ENCODE assay signal across 8 cellular contexts in the genomic region with DNA sequence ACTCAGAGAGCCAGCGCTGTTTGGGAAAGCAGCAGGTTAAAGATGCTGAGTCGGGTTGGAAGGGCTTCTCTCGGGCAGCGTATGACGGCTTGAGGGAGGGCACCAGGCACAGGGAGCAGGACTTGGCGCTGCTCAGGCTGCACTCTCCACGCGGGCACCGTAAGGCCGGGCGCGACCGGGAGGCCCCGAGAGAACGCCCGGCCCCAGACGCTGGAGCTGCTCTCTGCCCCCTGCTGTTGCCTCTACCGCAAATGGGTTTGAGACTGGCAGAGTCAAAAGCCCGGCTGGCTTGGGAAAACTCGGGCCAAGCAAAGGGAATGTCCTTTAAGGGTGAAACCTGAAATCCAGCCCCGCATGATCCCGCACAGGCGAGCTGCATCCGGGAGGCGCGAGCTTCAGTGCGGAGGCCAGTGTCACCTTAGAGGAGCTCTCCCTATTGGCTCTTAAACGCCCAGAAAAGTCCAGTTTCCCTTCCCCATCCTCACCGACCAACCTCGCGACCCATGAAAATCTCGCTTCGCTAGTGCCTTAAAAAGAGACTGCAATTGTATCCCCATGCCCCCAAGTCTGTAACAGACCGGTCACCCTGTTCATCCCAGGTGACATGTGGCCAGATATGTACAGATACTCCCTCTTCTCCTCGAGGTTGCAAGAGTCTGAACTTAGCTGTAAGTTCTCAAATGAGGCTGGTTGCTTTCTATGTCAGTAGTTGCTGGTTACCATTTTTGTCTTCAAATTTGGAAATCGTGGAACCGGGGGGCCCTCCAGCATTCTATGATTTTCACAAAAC. TPM values are rescaled to one million over a fixed set of nuclear protein-coding genes. Genes with fewer than 3 reads are reported as not detected.
DNase-seq lines count a peak whose midpoint lies in the region; ATAC-seq and TF ChIP-seq lines count a peak whose summit lies in the region.

No MANE protein-coding gene starts in this region.

- peak overlapping the region; percentile 87 for H3K4me2 ChIP-seq in hepatocyte
- peak overlapping the region; percentile 99 for H3K4me2 ChIP-seq in skeletal muscle satellite cell (ENCODE audit: low read length)

- H3K27ac ChIP-seq in hepatocyte = peak overlapping the region; percentile 94

- H3K9me3 ChIP-seq in hepatocyte (ENCODE audit: low read depth) = no peaks in the 10 kb centered on the region
- H3K9me3 ChIP-seq in skeletal muscle satellite cell (replicated peaks; ENCODE audit: low read length) = no peaks in the 10 kb centered on the region

- no peaks in the 10 kb centered on the region for H4K20me1 ChIP-seq in hepatocyte (ENCODE audit: insufficient read depth, poor library complexity, severe bottlenecking)

- no peaks in the 10 kb centered on the region for H3K9me3 Mint-ChIP-seq in WTC11

- POLR2A ChIA-PET in WTC11 (lab: Charles Lee) = no interaction called here

- H3K27me3 ChIP-seq in hepatocyte = peaks cover 96% of the 10 kb centered on the region
- H3K27me3 ChIP-seq in skeletal muscle satellite cell (ENCODE audit: control insufficient read depth, insufficient read depth, low read length) = no peaks in the 10 kb centered on the region

- no peak overlapping the region for H3K27ac Mint-ChIP-seq in WTC11

- 4% methylated on average over 37 of the region's 37 CpGs for WGBS in hepatocyte (ENCODE audit: low lambda C conversion rate, missing lambda C conversion rate)

- H3K36me3 ChIP-seq in hepatocyte (replicated peaks; ENCODE audit: insufficient read depth, low read depth) (no peaks in the 10 kb centered on the region), skeletal muscle satellite cell (ENCODE audit: insufficient read depth, low read length) (peaks cover 16% of the 10 kb centered on the region)

- H2AFZ ChIP-seq in hepatocyte = peak overlapping the region; percentile 21

- CTCF ChIA-PET in WTC11 (lab: Charles Lee) = interaction anchor here (0.9 kb wide), 1 partner anchor 82 kb away, joined by 3 read pairs; no protein-coding TSS in a partner anchor

- TF ChIP-seq CTCF in WTC11 (IDR thresholded peaks at IDR 0.05) (no peak), hepatocyte (IDR thresholded peaks at IDR 0.05; ENCODE audit: poor library complexity) (peak; percentile 22)

- peaks cover 100% of the 10 kb centered on the region for H3K27me3 Mint-ChIP-seq in WTC11 (ENCODE audit: low read depth)

- no peaks in the 10 kb centered on the region for H3K9me2 ChIP-seq in hepatocyte (replicated peaks; ENCODE audit: insufficient read depth)

- H3K79me2 ChIP-seq in hepatocyte = peaks cover 54% of the 10 kb centered on the region

- H3K4me1 ChIP-seq in hepatocyte (ENCODE audit: insufficient read depth) = peaks cover 19% of the 10 kb centered on the region
- H3K4me1 ChIP-seq in skeletal muscle satellite cell (ENCODE audit: control insufficient read depth, insufficient read depth, low read length) = peaks cover 42% of the 10 kb centered on the region

- H3K36me3 Mint-ChIP-seq in WTC11 = no peaks in the 10 kb centered on the region

- peak overlapping the region; percentile 75 for H3K4me3 Mint-ChIP-seq in WTC11

- ATAC-seq in WTC11 = peak; percentile 29
- no peak for ATAC-seq in GM21717 (IDR thresholded peaks at IDR 0.05; ENCODE audit: unreplicated experiment)

- peaks cover 70% of the 10 kb centered on the region for H3K4me1 Mint-ChIP-seq in WTC11

- H3K9ac ChIP-seq in skeletal muscle satellite cell (ENCODE audit: low read depth, low read length) = peak overlapping the region; percentile 90

- peak; percentile 25 for DNase-seq in NCI-H748 (lab: John Stamatoyannopoulos, UW; ENCODE audit: unreplicated experiment)
- no peak for DNase-seq in NCI-H748 treated with DMSO at 0.1 percent for 48 hours (lab: John Stamatoyannopoulos, UW)
- peak; percentile 61 for DNase-seq in WTC11 (ENCODE audit: low spot score)
- peak; percentile 47 for DNase-seq in hepatocyte (ENCODE audit: low spot score)
- DNase-seq in activated effector memory CD4-positive, alpha-beta T cell treated with anti-CD3 and anti-CD28 coated beads, Interleukin-2, amount 50 U/mL, for 16 hours = no peak
- no peak for DNase-seq in NCI-H1436 treated with DMSO at 0.1 percent for 48 hours (lab: John Stamatoyannopoulos, UW)

- peak overlapping the region; percentile 67 for H3K4me3 ChIP-seq in hepatocyte
- H3K4me3 ChIP-seq in skeletal muscle satellite cell (ENCODE audit: low read length) = peak overlapping the region; percentile 98

TF ChIP-seq in WTC11, 78 proteins besides CTCF, POLR2A, EP300 and RAD21:
- TF ChIP-seq ELF4 (CRISPR knock-in tag; IDR thresholded peaks at IDR 0.05; ENCODE audit: low read depth) (no peak), CBFB (CRISPR knock-in tag; IDR thresholded peaks at IDR 0.05; ENCODE audit: low read depth) (no peak), ZNF219 (CRISPR knock-in tag; IDR thresholded peaks at IDR 0.05; ENCODE audit: borderline replicate concordance) (no peak), ZNF317 (CRISPR knock-in tag; IDR thresholded peaks at IDR 0.05; ENCODE audit: borderline replicate concordance, low read depth) (no peak)
- TF ChIP-seq, protein P1, sequence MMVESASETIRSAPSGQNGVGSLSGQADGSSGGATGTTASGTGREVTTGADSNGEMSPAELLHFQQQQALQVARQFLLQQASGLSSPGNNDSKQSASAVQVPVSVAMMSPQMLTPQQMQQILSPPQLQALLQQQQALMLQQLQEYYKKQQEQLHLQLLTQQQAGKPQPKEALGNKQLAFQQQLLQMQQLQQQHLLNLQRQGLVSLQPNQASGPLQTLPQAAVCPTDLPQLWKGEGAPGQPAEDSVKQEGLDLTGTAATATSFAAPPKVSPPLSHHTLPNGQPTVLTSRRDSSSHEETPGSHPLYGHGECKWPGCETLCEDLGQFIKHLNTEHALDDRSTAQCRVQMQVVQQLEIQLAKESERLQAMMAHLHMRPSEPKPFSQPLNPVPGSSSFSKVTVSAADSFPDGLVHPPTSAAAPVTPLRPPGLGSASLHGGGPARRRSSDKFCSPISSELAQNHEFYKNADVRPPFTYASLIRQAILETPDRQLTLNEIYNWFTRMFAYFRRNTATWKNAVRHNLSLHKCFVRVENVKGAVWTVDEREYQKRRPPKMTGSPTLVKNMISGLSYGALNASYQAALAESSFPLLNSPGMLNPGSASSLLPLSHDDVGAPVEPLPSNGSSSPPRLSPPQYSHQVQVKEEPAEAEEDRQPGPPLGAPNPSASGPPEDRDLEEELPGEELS (CRISPR knock-in tag; IDR thresholded peaks at IDR 0.05) = no peak
- TF ChIP-seq, protein P2, sequence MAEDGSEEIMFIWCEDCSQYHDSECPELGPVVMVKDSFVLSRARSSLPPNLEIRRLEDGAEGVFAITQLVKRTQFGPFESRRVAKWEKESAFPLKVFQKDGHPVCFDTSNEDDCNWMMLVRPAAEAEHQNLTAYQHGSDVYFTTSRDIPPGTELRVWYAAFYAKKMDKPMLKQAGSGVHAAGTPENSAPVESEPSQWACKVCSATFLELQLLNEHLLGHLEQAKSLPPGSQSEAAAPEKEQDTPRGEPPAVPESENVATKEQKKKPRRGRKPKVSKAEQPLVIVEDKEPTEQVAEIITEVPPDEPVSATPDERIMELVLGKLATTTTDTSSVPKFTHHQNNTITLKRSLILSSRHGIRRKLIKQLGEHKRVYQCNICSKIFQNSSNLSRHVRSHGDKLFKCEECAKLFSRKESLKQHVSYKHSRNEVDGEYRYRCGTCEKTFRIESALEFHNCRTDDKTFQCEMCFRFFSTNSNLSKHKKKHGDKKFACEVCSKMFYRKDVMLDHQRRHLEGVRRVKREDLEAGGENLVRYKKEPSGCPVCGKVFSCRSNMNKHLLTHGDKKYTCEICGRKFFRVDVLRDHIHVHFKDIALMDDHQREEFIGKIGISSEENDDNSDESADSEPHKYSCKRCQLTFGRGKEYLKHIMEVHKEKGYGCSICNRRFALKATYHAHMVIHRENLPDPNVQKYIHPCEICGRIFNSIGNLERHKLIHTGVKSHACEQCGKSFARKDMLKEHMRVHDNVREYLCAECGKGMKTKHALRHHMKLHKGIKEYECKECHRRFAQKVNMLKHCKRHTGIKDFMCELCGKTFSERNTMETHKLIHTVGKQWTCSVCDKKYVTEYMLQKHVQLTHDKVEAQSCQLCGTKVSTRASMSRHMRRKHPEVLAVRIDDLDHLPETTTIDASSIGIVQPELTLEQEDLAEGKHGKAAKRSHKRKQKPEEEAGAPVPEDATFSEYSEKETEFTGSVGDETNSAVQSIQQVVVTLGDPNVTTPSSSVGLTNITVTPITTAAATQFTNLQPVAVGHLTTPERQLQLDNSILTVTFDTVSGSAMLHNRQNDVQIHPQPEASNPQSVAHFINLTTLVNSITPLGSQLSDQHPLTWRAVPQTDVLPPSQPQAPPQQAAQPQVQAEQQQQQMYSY (CRISPR knock-in tag; IDR thresholded peaks at IDR 0.05) = peak; percentile 49; the same call in 1 of the 2 replicates
- TF ChIP-seq, protein P3, sequence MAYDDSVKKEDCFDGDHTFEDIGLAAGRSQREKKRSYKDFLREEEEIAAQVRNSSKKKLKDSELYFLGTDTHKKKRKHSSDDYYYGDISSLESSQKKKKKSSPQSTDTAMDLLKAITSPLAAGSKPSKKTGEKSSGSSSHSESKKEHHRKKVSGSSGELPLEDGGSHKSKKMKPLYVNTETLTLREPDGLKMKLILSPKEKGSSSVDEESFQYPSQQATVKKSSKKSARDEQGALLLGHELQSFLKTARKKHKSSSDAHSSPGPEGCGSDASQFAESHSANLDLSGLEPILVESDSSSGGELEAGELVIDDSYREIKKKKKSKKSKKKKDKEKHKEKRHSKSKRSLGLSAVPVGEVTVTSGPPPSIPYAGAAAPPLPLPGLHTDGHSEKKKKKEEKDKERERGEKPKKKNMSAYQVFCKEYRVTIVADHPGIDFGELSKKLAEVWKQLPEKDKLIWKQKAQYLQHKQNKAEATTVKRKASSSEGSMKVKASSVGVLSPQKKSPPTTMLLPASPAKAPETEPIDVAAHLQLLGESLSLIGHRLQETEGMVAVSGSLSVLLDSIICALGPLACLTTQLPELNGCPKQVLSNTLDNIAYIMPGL (CRISPR knock-in tag; IDR thresholded peaks at IDR 0.05) = no peak

RNA-seq across cellular contexts. Expression of a gene that starts 1.1 kb away (rescaled TPM):
- total RNA-seq in WTC11 (2021) = 0.14 to 0.31 TPM (median 0.14 TPM) in 3 replicates
- total RNA-seq in hepatocyte = 41.5 and 42.3 TPM in 2 replicates
- polyA plus RNA-seq in hepatocyte = 9.8 and 11.0 TPM in 2 replicates
- total RNA-seq in skeletal muscle satellite cell (2012; rRNA removed) = 228 and 249 TPM in 2 replicates

Comparison
In these comparisons a context has a peak if more than half of its experiments do, and no peak if none do; other contexts are left out.
1. DNase-seq: peak in NCI-H748 (single experiment), WTC11 (single experiment) and hepatocyte (single experiment); none in NCI-H748 treated with DMSO at 0.1 percent for 48 hours (single experiment), activated effector memory CD4-positive, alpha-beta T cell treated with anti-CD3 and anti-CD28 coated beads, Interleukin-2, amount 50 U/mL, for 16 hours (single experiment) and NCI-H1436 treated with DMSO at 0.1 percent for 48 hours (single experiment).
2. RNA of a gene that starts 1.1 kb away (total RNA-seq): 41.5 to 42.3 TPM in hepatocyte; 0.14 to 0.31 TPM in WTC11; every median in the first group is over 10 times any median in the second.